In genomic region chr7:134996097-134996550, GRCh38 we compare ENCODE assay signal across 9 cellular contexts. TPM values are rescaled to one million over a fixed set of nuclear protein-coding genes. Genes with fewer than 3 reads are reported as not detected.
DNase-seq lines count a peak whose midpoint lies in the region; ATAC-seq and TF ChIP-seq lines count a peak whose summit lies in the region.
"Had no signal": no experiment of that assay in that cellular context is flagged by ENCODE, and none has a peak within 500 bp of the region (broad histone marks: within the 10 kb centered on the region; RNA-seq: fewer than 3 reads in every experiment).

No MANE protein-coding gene starts in this region.

- 74 to 79% methylated on average over 2 of the region's 2 CpGs for WGBS in thyroid gland, 2 donors

- CTCF ChIA-PET in HEK293 (lab: Yijun Ruan, JAX): interaction anchor here (0.9 to 1.3 kb wide), 2 partner anchors 9 to 10 kb away, joined by 3 read pairs; partner anchors contain the start of gene AGBL3

- H3K36me3 ChIP-seq in HEK293 (ENCODE audit: control insufficient read depth in 2 of 2, insufficient read depth in 1 of 2, low read length in 2 of 2): peaks cover 0 to 66% of the 10 kb centered on the region in 2 experiments; a peak in 1 of 3 replicates
- H3K36me3 ChIP-seq in OCI-LY1 (ENCODE audit: insufficient read depth, low read length): peaks cover 30% of the 10 kb centered on the region; the same call in 1 of the 2 replicates
- H3K36me3 ChIP-seq in thyroid gland: peaks cover 7 to 12% of the 10 kb centered on the region in 2 donors

- H2AFZ ChIP-seq in OCI-LY1 (ENCODE audit: low read length): no peak overlapping the region

- H3K79me2 ChIP-seq in OCI-LY1 (ENCODE audit: insufficient read depth, low read length): no peaks in the 10 kb centered on the region

- H3K27me3 ChIP-seq in OCI-LY1 (ENCODE audit: insufficient read depth, low read length): no peaks in the 10 kb centered on the region
- H3K27me3 ChIP-seq in thyroid gland: no peaks in the 10 kb centered on the region

- H3K4me2 ChIP-seq in OCI-LY1 (ENCODE audit: low read length): no peak overlapping the region; the same call in 1 of the 2 replicates

- H3K9me2 ChIP-seq in OCI-LY1 (ENCODE audit: low read depth, low read length): no peaks in the 10 kb centered on the region

- no peaks in the 10 kb centered on the region for H3K4me1 ChIP-seq in HEK293 (ENCODE audit: control insufficient read depth, insufficient read depth, low read length)
- peaks cover 32% of the 10 kb centered on the region for H3K4me1 ChIP-seq in OCI-LY1 (ENCODE audit: insufficient read depth, low read length, severe bottlenecking)
- peaks cover 8 to 11% of the 10 kb centered on the region in 2 donors for H3K4me1 ChIP-seq in thyroid gland

- TF ChIP-seq POLR2A in thyroid gland (IDR thresholded peaks at IDR 0.05): no peak

- TF ChIP-seq CTCF in HEK293 (tag by site-specific recombination; IDR thresholded peaks at IDR 0.05) (no peak), OCI-LY1 (IDR thresholded peaks at IDR 0.05; ENCODE audit: low read length) (no peak), thyroid gland (IDR thresholded peaks at IDR 0.05) (no peak)

- H3F3A ChIP-seq in OCI-LY1 (ENCODE audit: insufficient read depth, low read length): no peaks in the 10 kb centered on the region

- peak; percentile 36 for DNase-seq in renal cortical epithelial cell (ENCODE audit: low read depth)
- no peak for DNase-seq in thyroid gland
- DNase-seq in AG08395 (ENCODE audit: low spot score): no peak
- no peak for DNase-seq in A172 (ENCODE audit: low spot score)

- H3K27ac ChIP-seq in HEK293 (ENCODE audit: extremely low read depth, low read depth, low read length) (no peak overlapping the region), OCI-LY1 (ENCODE audit: low read depth, low read length, poor library complexity, severe bottlenecking) (peak overlapping the region; percentile 80), thyroid gland (no peak overlapping the region)
- H3K27ac ChIP-seq: HL-60 had no signal

- H3K4me3 ChIP-seq in HEK293 (ENCODE audit: low read depth, low read length) (no peak overlapping the region), OCI-LY1 (ENCODE audit: low read depth, low read length, poor library complexity, severe bottlenecking) (no peak overlapping the region), thyroid gland (replicated peaks in 1 of 3) (no peak overlapping the region)

- H3K9me3 ChIP-seq in HEK293 (ENCODE audit: control insufficient read depth, insufficient read depth, low read depth, low read length) (no peaks in the 10 kb centered on the region), OCI-LY1 (ENCODE audit: low read length) (no peaks in the 10 kb centered on the region), thyroid gland (no peaks in the 10 kb centered on the region)

- no peak overlapping the region for H3K9ac ChIP-seq in OCI-LY1 (ENCODE audit: low read length)

- H4K20me1 ChIP-seq in OCI-LY1 (ENCODE audit: insufficient read depth, low read length): no peaks in the 10 kb centered on the region

- POLR2A ChIA-PET in HEK293 (lab: Yijun Ruan, JAX): interaction anchor here (2.0 kb wide), 1 partner anchor 10 kb away, joined by 6 read pairs; the partner anchor contains the start of gene AGBL3

- intact Hi-C loops in thyroid gland (cut with DNase I): no loop called here

- peak; percentile 40 for ATAC-seq in GM18870 (IDR thresholded peaks at IDR 0.05; ENCODE audit: unreplicated experiment)
- ATAC-seq in esophagus mucosa: no peak

TF ChIP-seq in HEK293, 187 proteins besides CTCF, POLR2A, EP300 and RAD21:
- TF ChIP-seq ZNF155 (tag by site-specific recombination; IDR thresholded peaks at IDR 0.05) (no peak), ZNF707 (tag by site-specific recombination; IDR thresholded peaks at IDR 0.05) (no peak), PRDM4 (tag by site-specific recombination; IDR thresholded peaks at IDR 0.05) (peak; percentile 94), GLIS1 (tag by site-specific recombination; IDR thresholded peaks at IDR 0.05) (peak; percentile 92), ZNF488 (tag by site-specific recombination; IDR thresholded peaks at IDR 0.05) (no peak)

RNA-seq across cellular contexts. Expression of gene AGBL3, which starts 9.8 kb away (rescaled TPM):
- total RNA-seq in renal cortical epithelial cell (2.3 and 3.6 TPM in 2 replicates), esophagus mucosa (0.84 TPM), thyroid gland (1 to 10 TPM; 3.6 to 5.0 (median 4.1) TPM)
- 0.07 and 1.9 TPM in 2 replicates for total RNA-seq in A172 (2014; rRNA removed; shearing (Covaris generic))
